20 cellular contexts compared by ENCODE assay signal in genomic region chr19:2129022-2129421, GRCh38.
"Had no signal": no experiment of that assay in that cellular context is flagged by ENCODE, and none has a peak within 500 bp of the region (broad histone marks: within the 10 kb centered on the region; RNA-seq: fewer than 3 reads in every experiment).

No MANE protein-coding gene starts in this region.

- H3K9me3 ChIP-seq: Peyer's patch had no signal

- H3K4me1 ChIP-seq: Peyer's patch had no signal

- H3K27ac ChIP-seq: Peyer's patch, VCaP had no signal

- DNase-seq: activated CD4-positive, alpha-beta memory T cell treated with anti-CD3 and anti-CD28 coated beads, Interleukin-2, amount 10 ng/mL, durations not matched to agents 7 days and 5 days; activated CD4-positive, alpha-beta T cell treated with anti-CD3 and anti-CD28 coated beads, Interleukin-2, amount 50 U/mL, for 1 hour; activated CD4-positive, CD25-positive, alpha-beta regulatory T cell; activated gamma-delta T cell treated with Interleukin-2 at 50 U/mL for 16 hours; activated naive CD4-positive, alpha-beta T cell treated with anti-CD3 and anti-CD28 coated beads, Interleukin-2, amount 10 ng/mL, durations not matched to agents 7 days and 5 days; activated naive CD8-positive, alpha-beta T cell treated with anti-CD3 and anti-CD28 coated beads for 36 hours; activated T-cell treated with anti-CD3 and anti-CD28 coated beads, Interleukin-2, amount 50 U/mL, for 72 hours; IMR-90; KG1; NCI-H1092; NCI-H1436; NCI-H1694 treated with DMSO at 0.1 percent for 48 hours; NCI-H2029 treated with DMSO at 0.1 percent for 48 hours; NCI-H446; NCI-H524; Peyer's patch; SIG-M5; T-cell had no signal

- H3K4me1 Mint-ChIP-seq: activated CD4-positive, alpha-beta memory T cell treated with anti-CD3 and anti-CD28 coated beads, Interleukin-2, amount 10 ng/mL, durations not matched to agents 7 days and 5 days; activated naive CD4-positive, alpha-beta T cell treated with anti-CD3 and anti-CD28 coated beads, Interleukin-2, amount 10 ng/mL, durations not matched to agents 7 days and 5 days; activated naive CD8-positive, alpha-beta T cell treated with anti-CD3 and anti-CD28 coated beads for 36 hours; T-cell had no signal

- H3K27ac Mint-ChIP-seq: activated CD4-positive, alpha-beta memory T cell treated with anti-CD3 and anti-CD28 coated beads, Interleukin-2, amount 10 ng/mL, durations not matched to agents 7 days and 5 days; activated naive CD4-positive, alpha-beta T cell treated with anti-CD3 and anti-CD28 coated beads, Interleukin-2, amount 10 ng/mL, durations not matched to agents 7 days and 5 days; activated naive CD8-positive, alpha-beta T cell treated with anti-CD3 and anti-CD28 coated beads for 36 hours; activated T-cell treated with anti-CD3 and anti-CD28 coated beads, Interleukin-2, amount 50 U/mL, for 72 hours; activated T-helper 2 cell treated with anti-CD3 and anti-CD28 coated beads, Interferon-gamma antibody, Interleukin-2, Interleukin-4, amounts not matched to agents 10 μg/mL and 5 μg/mL and 100 μg/mL, durations not matched to agents 14 hours and 24 hours and 36 hours; T-cell had no signal

- H3K4me3 Mint-ChIP-seq: activated CD4-positive, alpha-beta memory T cell treated with anti-CD3 and anti-CD28 coated beads, Interleukin-2, amount 10 ng/mL, durations not matched to agents 7 days and 5 days; activated naive CD4-positive, alpha-beta T cell treated with anti-CD3 and anti-CD28 coated beads, Interleukin-2, amount 10 ng/mL, durations not matched to agents 7 days and 5 days; activated naive CD8-positive, alpha-beta T cell treated with anti-CD3 and anti-CD28 coated beads for 36 hours; activated T-cell treated with anti-CD3 and anti-CD28 coated beads, Interleukin-2, amount 50 U/mL, for 72 hours; T-cell had no signal

- ATAC-seq: activated T-cell treated with anti-CD3 and anti-CD28 coated beads, Interleukin-2, amount 50 U/mL, for 72 hours; T-cell had no signal

- H3K9me3 Mint-ChIP-seq: activated CD4-positive, alpha-beta memory T cell treated with anti-CD3 and anti-CD28 coated beads, Interleukin-2, amount 10 ng/mL, durations not matched to agents 7 days and 5 days; activated naive CD4-positive, alpha-beta T cell treated with anti-CD3 and anti-CD28 coated beads, Interleukin-2, amount 10 ng/mL, durations not matched to agents 7 days and 5 days; activated naive CD8-positive, alpha-beta T cell treated with anti-CD3 and anti-CD28 coated beads for 36 hours; activated T-cell treated with anti-CD3 and anti-CD28 coated beads, Interleukin-2, amount 50 U/mL, for 72 hours; activated T-helper 2 cell treated with anti-CD3 and anti-CD28 coated beads, Interferon-gamma antibody, Interleukin-2, Interleukin-4, amounts not matched to agents 10 μg/mL and 5 μg/mL and 100 μg/mL, durations not matched to agents 14 hours and 24 hours and 36 hours; T-cell had no signal

- H3K27me3 ChIP-seq: Peyer's patch had no signal

- H3K4me3 ChIP-seq: Peyer's patch had no signal
